ENCODE assay signal across 21 cellular contexts in the genomic region with DNA sequence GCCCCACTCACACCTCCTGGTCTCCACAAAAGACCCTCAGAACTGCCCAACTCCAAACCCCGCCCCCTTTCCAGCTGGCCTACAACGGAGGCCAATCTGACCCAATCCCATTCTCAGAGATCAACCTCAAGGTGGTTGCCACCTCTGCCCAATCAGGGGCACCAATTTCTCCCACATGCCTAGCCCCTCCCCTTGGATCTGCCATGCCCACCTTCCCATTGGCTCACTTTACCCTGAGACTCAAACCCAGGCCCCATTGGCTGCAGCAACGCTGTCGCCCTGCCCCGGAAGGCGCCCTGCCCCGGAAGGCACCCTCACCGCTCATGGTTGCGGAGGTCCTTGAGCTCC. TPM values are rescaled to one million over a fixed set of nuclear protein-coding genes. Genes with fewer than 3 reads are reported as not detected.
DNase-seq lines count a peak whose midpoint lies in the region; ATAC-seq, FAIRE-seq and TF ChIP-seq lines count a peak whose summit lies in the region.
"Had no signal": no experiment of that assay in that cellular context is flagged by ENCODE, and none has a peak within 500 bp of the region (broad histone marks: within the 10 kb centered on the region; RNA-seq: fewer than 3 reads in every experiment).

No MANE protein-coding gene starts in this region.

- no peaks in the 10 kb centered on the region for H3K27me3 ChIP-seq in trophoblast cell (ENCODE audit: insufficient read depth, low read length)
- H3K27me3 ChIP-seq: breast epithelium, vagina had no signal

- peak overlapping the region; percentile 93 for H3K27ac Mint-ChIP-seq in activated CD4-positive, alpha-beta memory T cell treated with anti-CD3 and anti-CD28 coated beads, Interleukin-2, amount 10 ng/mL, durations not matched to agents 7 days and 5 days
- no peak overlapping the region for H3K27ac Mint-ChIP-seq in activated CD4-positive, alpha-beta memory T cell treated with anti-CD3 and anti-CD28 coated beads for 36 hours
- peak overlapping the region; percentile 74 for H3K27ac Mint-ChIP-seq in HFFc6
- peak overlapping the region; percentile 97 for H3K27ac Mint-ChIP-seq in endothelial cell (ENCODE audit: unreplicated experiment)
- H3K27ac Mint-ChIP-seq: activated B cell treated with CpG ODN at 0.5 μM for 24 hours; nephron progenitor cell; stimulated activated naive CD8-positive, alpha-beta T cell treated with anti-CD3 and anti-CD28 coated beads, Interleukin-15, Interleukin-2, amounts not matched to agents 100 ng/mL and 50 ng/mL, for 24 hours had no signal

- no peak overlapping the region for H3K14ac ChIP-seq in trophoblast cell (ENCODE audit: low read length)

- no peak overlapping the region for H2AFZ ChIP-seq in trophoblast cell (ENCODE audit: insufficient read depth, low read length, poor library complexity)

- peak overlapping the region; percentile 12 for H3K18ac ChIP-seq in trophoblast cell (ENCODE audit: low read length)

- H2BK5ac ChIP-seq in trophoblast cell (ENCODE audit: low read depth, low read length, poor library complexity): no peak overlapping the region

- no peak overlapping the region for H3K9ac ChIP-seq in trophoblast cell (ENCODE audit: low read length)

- H2BK12ac ChIP-seq in trophoblast cell (ENCODE audit: low read length): no peak overlapping the region

- H3K23ac ChIP-seq in trophoblast cell (ENCODE audit: low read length): no peak overlapping the region

- no peak overlapping the region for H3K4me2 ChIP-seq in trophoblast cell (ENCODE audit: low read length)

- no peak for FAIRE-seq in RCC 7860 (lab: Jason Lieb, UNC)

- H4K91ac ChIP-seq in trophoblast cell (ENCODE audit: low read depth, low read length): no peak overlapping the region

- H3K4ac ChIP-seq in trophoblast cell (ENCODE audit: low read depth, low read length): no peak overlapping the region

- peak overlapping the region; percentile 66 for H3K4me3 Mint-ChIP-seq in activated CD4-positive, alpha-beta memory T cell treated with anti-CD3 and anti-CD28 coated beads, Interleukin-2, amount 10 ng/mL, durations not matched to agents 7 days and 5 days
- H3K4me3 Mint-ChIP-seq in activated CD4-positive, alpha-beta memory T cell treated with anti-CD3 and anti-CD28 coated beads for 36 hours: no peak overlapping the region
- H3K4me3 Mint-ChIP-seq in HFFc6 (no peak overlapping the region), endothelial cell (ENCODE audit: unreplicated experiment) (peak overlapping the region; percentile 76)
- H3K4me3 Mint-ChIP-seq: activated B cell treated with CpG ODN at 0.5 μM for 24 hours; CD14-positive monocyte; nephron progenitor cell; stimulated activated naive CD8-positive, alpha-beta T cell treated with anti-CD3 and anti-CD28 coated beads, Interleukin-15, Interleukin-2, amounts not matched to agents 100 ng/mL and 50 ng/mL, for 24 hours had no signal

- intact Hi-C loops in activated CD4-positive, alpha-beta memory T cell treated with anti-CD3 and anti-CD28 coated beads for 36 hours (cut with micrococcal nuclease): no loop called here

- peak overlapping the region; percentile 14 for H4K12ac ChIP-seq in trophoblast cell (ENCODE audit: low read depth, low read length)

- no CpG with 5 or more reads among the region's 9 CpGs for WGBS in trophoblast cell (ENCODE audit: extremely low coverage, insufficient coverage, insufficient read length)

- no peak for ATAC-seq in GM21529 (IDR thresholded peaks at IDR 0.05; ENCODE audit: unreplicated experiment)

- no peak overlapping the region for H3K27ac ChIP-seq in trophoblast cell (ENCODE audit: low read depth, low read length)
- H3K27ac ChIP-seq: vagina had no signal

- TF ChIP-seq CTCF in HFFc6 (IDR thresholded peaks at IDR 0.05) (no peak), endothelial cell (IDR thresholded peaks at IDR 0.05; ENCODE audit: unreplicated experiment) (no peak)

- peaks cover 44% of the 10 kb centered on the region for H3K36me3 Mint-ChIP-seq in activated CD4-positive, alpha-beta memory T cell treated with anti-CD3 and anti-CD28 coated beads, Interleukin-2, amount 10 ng/mL, durations not matched to agents 7 days and 5 days (ENCODE audit: low read depth)
- H3K36me3 Mint-ChIP-seq in activated CD4-positive, alpha-beta memory T cell treated with anti-CD3 and anti-CD28 coated beads for 36 hours: peaks cover 24% of the 10 kb centered on the region
- H3K36me3 Mint-ChIP-seq in HFFc6 (ENCODE audit: low read depth) (peaks cover 20% of the 10 kb centered on the region), endothelial cell (ENCODE audit: low read depth, unreplicated experiment) (peaks cover 19% of the 10 kb centered on the region)

- CTCF ChIA-PET in activated CD4-positive, alpha-beta memory T cell treated with anti-CD3 and anti-CD28 coated beads, Interleukin-2, amount 10 ng/mL, durations not matched to agents 7 days and 5 days (lab: Charles Lee): interaction anchor here (1.2 kb wide), 1 partner anchor 14 kb away, joined by 3 read pairs; no protein-coding TSS in a partner anchor
- CTCF ChIA-PET in activated CD4-positive, alpha-beta memory T cell treated with anti-CD3 and anti-CD28 coated beads for 36 hours (lab: Charles Lee): no interaction called here

- no peak for DNase-seq in activated CD4-positive, alpha-beta memory T cell treated with anti-CD3 and anti-CD28 coated beads, Interleukin-2, amount 10 ng/mL, durations not matched to agents 7 days and 5 days
- DNase-seq in activated CD4-positive, alpha-beta memory T cell treated with anti-CD3 and anti-CD28 coated beads for 36 hours: no peak
- no peak for DNase-seq in HFFc6
- DNase-seq in endothelial cell (ENCODE audit: low spot score): no peak
- DNase-seq in trophoblast cell: no peak
- no peak for DNase-seq in RCC 7860 (ENCODE audit: low spot score)
- DNase-seq in superior temporal gyrus (ENCODE audit: extremely low spot score): no peak
- DNase-seq: activated B cell treated with CpG ODN at 0.5 μM for 24 hours; head of caudate nucleus; MM.1S; NCI-H1694 treated with DMSO at 0.1 percent for 48 hours; nephron progenitor cell; NK-92 treated with Interleukin-12 subunit alpha and Interleukin-12 subunit beta, amount 100 ng/mL, for 24 hours had no signal

- H2AK5ac ChIP-seq in trophoblast cell (ENCODE audit: low read length): no peak overlapping the region

- peaks cover 6% of the 10 kb centered on the region for H3K79me1 ChIP-seq in trophoblast cell (ENCODE audit: low read length)

- peaks cover 10 to 16% of the 10 kb centered on the region in 2 experiments for H3K4me1 ChIP-seq in trophoblast cell (ENCODE audit: control insufficient read depth in 1 of 2, insufficient read depth in 2 of 2, low read length in 2 of 2)
- H3K4me1 ChIP-seq: breast epithelium, HAP-1 had no signal

- POLR2A ChIA-PET in activated CD4-positive, alpha-beta memory T cell treated with anti-CD3 and anti-CD28 coated beads, Interleukin-2, amount 10 ng/mL, durations not matched to agents 7 days and 5 days (lab: Charles Lee): interaction anchor here (0.9 to 3.2 kb wide), 6 partner anchors 10 to 116 kb away, joined by 3 to 34 read pairs (median 4); partner anchors contain the start of genes FUS, KAT8, VKORC1 and ZNF646
- POLR2A ChIA-PET in activated CD4-positive, alpha-beta memory T cell treated with anti-CD3 and anti-CD28 coated beads for 36 hours (lab: Charles Lee): no interaction called here

- H3K9me3 Mint-ChIP-seq in activated CD4-positive, alpha-beta memory T cell treated with anti-CD3 and anti-CD28 coated beads, Interleukin-2, amount 10 ng/mL, durations not matched to agents 7 days and 5 days: no peaks in the 10 kb centered on the region
- no peaks in the 10 kb centered on the region for H3K9me3 Mint-ChIP-seq in activated CD4-positive, alpha-beta memory T cell treated with anti-CD3 and anti-CD28 coated beads for 36 hours
- H3K9me3 Mint-ChIP-seq in HFFc6 (no peaks in the 10 kb centered on the region), endothelial cell (ENCODE audit: unreplicated experiment) (no peaks in the 10 kb centered on the region)
- H3K9me3 Mint-ChIP-seq: activated B cell treated with CpG ODN at 0.5 μM for 24 hours; activated naive CD4-positive, alpha-beta T cell treated with anti-CD3 and anti-CD28 coated beads, Interleukin-2, amount 50 U/mL, for 24 hours; nephron progenitor cell; stimulated activated naive CD8-positive, alpha-beta T cell treated with anti-CD3 and anti-CD28 coated beads, Interleukin-15, Interleukin-2, amounts not matched to agents 100 ng/mL and 50 ng/mL, for 24 hours had no signal

- H3K79me2 ChIP-seq in trophoblast cell (ENCODE audit: control insufficient read depth, insufficient read depth, low read length, poor library complexity): no peaks in the 10 kb centered on the region

- H2BK120ac ChIP-seq in trophoblast cell (ENCODE audit: insufficient read depth, low read length, poor library complexity): no peak overlapping the region

- peaks cover 43% of the 10 kb centered on the region for H3K4me1 Mint-ChIP-seq in activated CD4-positive, alpha-beta memory T cell treated with anti-CD3 and anti-CD28 coated beads, Interleukin-2, amount 10 ng/mL, durations not matched to agents 7 days and 5 days
- H3K4me1 Mint-ChIP-seq in activated CD4-positive, alpha-beta memory T cell treated with anti-CD3 and anti-CD28 coated beads for 36 hours (ENCODE audit: low read depth): peaks cover 28% of the 10 kb centered on the region
- H3K4me1 Mint-ChIP-seq in HFFc6 (ENCODE audit: low read depth): peaks cover 20% of the 10 kb centered on the region
- peaks cover 31% of the 10 kb centered on the region for H3K4me1 Mint-ChIP-seq in endothelial cell (ENCODE audit: unreplicated experiment)
- H3K4me1 Mint-ChIP-seq: nephron progenitor cell had no signal

- H3K36me3 ChIP-seq in trophoblast cell (ENCODE audit: control insufficient read depth in 1 of 2, insufficient read depth in 2 of 2, low read length in 2 of 2): peaks cover 30 to 32% of the 10 kb centered on the region in 2 experiments
- H3K36me3 ChIP-seq: breast epithelium had no signal

- H3K9me3 ChIP-seq in trophoblast cell (ENCODE audit: insufficient read depth, low read depth, low read length): peaks cover 2% of the 10 kb centered on the region
- H3K9me3 ChIP-seq: breast epithelium, HAP-1, vagina had no signal

- H3K27me3 Mint-ChIP-seq in activated CD4-positive, alpha-beta memory T cell treated with anti-CD3 and anti-CD28 coated beads, Interleukin-2, amount 10 ng/mL, durations not matched to agents 7 days and 5 days: no peaks in the 10 kb centered on the region
- no peaks in the 10 kb centered on the region for H3K27me3 Mint-ChIP-seq in activated CD4-positive, alpha-beta memory T cell treated with anti-CD3 and anti-CD28 coated beads for 36 hours
- peaks cover 4% of the 10 kb centered on the region for H3K27me3 Mint-ChIP-seq in HFFc6 (ENCODE audit: insufficient read depth)
- H3K27me3 Mint-ChIP-seq in endothelial cell (ENCODE audit: unreplicated experiment): peaks cover 22% of the 10 kb centered on the region
- H3K27me3 Mint-ChIP-seq: activated B cell treated with CpG ODN at 0.5 μM for 24 hours; activated naive CD4-positive, alpha-beta T cell treated with anti-CD3 and anti-CD28 coated beads, Interleukin-2, amount 50 U/mL, for 24 hours; stimulated activated naive CD8-positive, alpha-beta T cell treated with anti-CD3 and anti-CD28 coated beads, Interleukin-15, Interleukin-2, amounts not matched to agents 100 ng/mL and 50 ng/mL, for 24 hours had no signal

- no peak overlapping the region for H3K4me3 ChIP-seq in trophoblast cell (ENCODE audit: low read depth, low read length)
- H3K4me3 ChIP-seq: breast epithelium, HAP-1, lung, vagina had no signal

- no peak overlapping the region for H4K8ac ChIP-seq in trophoblast cell (ENCODE audit: low read depth, low read length)

RNA-seq across cellular contexts. Expression of gene ZNF668, which starts 10.6 kb away (rescaled TPM):
- total RNA-seq in activated CD4-positive, alpha-beta memory T cell treated with anti-CD3 and anti-CD28 coated beads, Interleukin-2, amount 10 ng/mL, durations not matched to agents 7 days and 5 days: 10 to 100 TPM; 13.9 to 17.4 TPM
- total RNA-seq in activated CD4-positive, alpha-beta memory T cell treated with anti-CD3 and anti-CD28 coated beads for 36 hours: 10 to 100 TPM; 11.4 to 13.3 TPM
- total RNA-seq in HFFc6 (2021; fragmentation: NEBNext Ultra II Directional; extraction: Animal tissue kit (Norgen Biotek cat#: 25700)): 10 to 100 TPM; 15.0 to 24.5 (median 17.5) TPM
- 13.6 TPM for total RNA-seq in endothelial cell (ENCODE audit: unreplicated experiment)
- polyA plus RNA-seq in trophoblast cell (2013): 21.2 and 21.4 TPM in 2 replicates

RNA-seq across cellular contexts. Expression of gene ZNF646, which starts 10.8 kb away (rescaled TPM):
- 10 to 100 TPM; 31.9 to 32.1 TPM for total RNA-seq in activated CD4-positive, alpha-beta memory T cell treated with anti-CD3 and anti-CD28 coated beads, Interleukin-2, amount 10 ng/mL, durations not matched to agents 7 days and 5 days
- total RNA-seq in activated CD4-positive, alpha-beta memory T cell treated with anti-CD3 and anti-CD28 coated beads for 36 hours: 10 to 100 TPM; 18.6 to 19.9 TPM
- 10 to 100 TPM; 13.0 to 16.3 (median 14.7) TPM for total RNA-seq in HFFc6 (2021; fragmentation: NEBNext Ultra II Directional; extraction: Animal tissue kit (Norgen Biotek cat#: 25700))
- total RNA-seq in endothelial cell (ENCODE audit: unreplicated experiment): 25.5 TPM
- polyA plus RNA-seq in trophoblast cell (2013): 13.3 and 15.2 TPM in 2 replicates

RNA-seq across cellular contexts. Expression of gene PRSS53, which starts 25.3 kb away (rescaled TPM):
- total RNA-seq in activated CD4-positive, alpha-beta memory T cell treated with anti-CD3 and anti-CD28 coated beads, Interleukin-2, amount 10 ng/mL, durations not matched to agents 7 days and 5 days: 1 to 10 TPM; 4.7 to 4.9 TPM
- total RNA-seq in activated CD4-positive, alpha-beta memory T cell treated with anti-CD3 and anti-CD28 coated beads for 36 hours: 1 to 10 TPM; 3.4 to 5.3 TPM
- total RNA-seq in HFFc6 (2021; fragmentation: NEBNext Ultra II Directional; extraction: Animal tissue kit (Norgen Biotek cat#: 25700)): 1 to 10 TPM in 5 of 6 experiments, under 1 TPM in 1; 0.85 to 2.6 (median 1.4) TPM
- 1.8 TPM for total RNA-seq in endothelial cell (ENCODE audit: unreplicated experiment)
- 1.4 and 1.5 TPM in 2 replicates for polyA plus RNA-seq in trophoblast cell (2013)

RNA-seq across cellular contexts. Expression of gene STX4, which starts 30.1 kb away (rescaled TPM):
- total RNA-seq in activated CD4-positive, alpha-beta memory T cell treated with anti-CD3 and anti-CD28 coated beads, Interleukin-2, amount 10 ng/mL, durations not matched to agents 7 days and 5 days: 10 to 100 TPM; 67.2 to 70.0 TPM
- total RNA-seq in activated CD4-positive, alpha-beta memory T cell treated with anti-CD3 and anti-CD28 coated beads for 36 hours: 10 to 100 TPM; 46.7 to 46.8 TPM
- total RNA-seq in HFFc6 (2021; fragmentation: NEBNext Ultra II Directional; extraction: Animal tissue kit (Norgen Biotek cat#: 25700)): 10 to 100 TPM; 56.3 to 71.2 (median 64.2) TPM
- total RNA-seq in endothelial cell (ENCODE audit: unreplicated experiment): 74.2 TPM
- polyA plus RNA-seq in trophoblast cell (2013): 45.3 and 51.4 TPM in 2 replicates

RNA-seq across cellular contexts. Expression of gene VKORC1, which starts 31.1 kb away (rescaled TPM):
- 10 to 100 TPM; 66.0 to 66.1 TPM for total RNA-seq in activated CD4-positive, alpha-beta memory T cell treated with anti-CD3 and anti-CD28 coated beads, Interleukin-2, amount 10 ng/mL, durations not matched to agents 7 days and 5 days
- total RNA-seq in activated CD4-positive, alpha-beta memory T cell treated with anti-CD3 and anti-CD28 coated beads for 36 hours: 10 to 100 TPM; 67.3 to 72.3 TPM
- total RNA-seq in HFFc6 (2021; fragmentation: NEBNext Ultra II Directional; extraction: Animal tissue kit (Norgen Biotek cat#: 25700)): 100 to 1,000 TPM; 123 to 184 (median 130) TPM
- 59.6 TPM for total RNA-seq in endothelial cell (ENCODE audit: unreplicated experiment)
- polyA plus RNA-seq in trophoblast cell (2013): 112 and 118 TPM in 2 replicates

Comparison
In these comparisons a context has a peak if more than half of its experiments do, and no peak if none do; other contexts are left out.
1. H3K4me3 Mint-ChIP-seq: peak in activated CD4-positive, alpha-beta memory T cell treated with anti-CD3 and anti-CD28 coated beads, Interleukin-2, amount 10 ng/mL, durations not matched to agents 7 days and 5 days (single experiment) and endothelial cell (single experiment); none in activated CD4-positive, alpha-beta memory T cell treated with anti-CD3 and anti-CD28 coated beads for 36 hours (single experiment) and HFFc6 (single experiment).